Comparison of ENCODE assay signal across 8 cellular contexts in genomic region chr21:33070921-33071877, GRCh38. TPM values are rescaled to one million over a fixed set of nuclear protein-coding genes. Genes with fewer than 3 reads are reported as not detected.
DNase-seq lines count a peak whose midpoint lies in the region; ATAC-seq and TF ChIP-seq lines count a peak whose summit lies in the region.

No MANE protein-coding gene starts in this region.

- H3K36me3 ChIP-seq in lower lobe of right lung (no peaks in the 10 kb centered on the region), upper lobe of right lung (no peaks in the 10 kb centered on the region)

- H3K27ac ChIP-seq in caudate nucleus (ENCODE audit: low read depth, low read length) (peak overlapping the region; percentile 74), lower lobe of right lung (no peak overlapping the region), upper lobe of right lung (no peak overlapping the region)

- peaks cover 25% of the 10 kb centered on the region for H3K4me1 ChIP-seq in lower lobe of right lung
- H3K4me1 ChIP-seq in upper lobe of right lung, result peaks cover 4% of the 10 kb centered on the region

- H3K4me3 ChIP-seq in lower lobe of right lung, result peak overlapping the region; percentile 53
- H3K4me3 ChIP-seq in upper lobe of right lung, result peak overlapping the region; percentile 41

- no peaks in the 10 kb centered on the region for H3K9me3 ChIP-seq in lower lobe of right lung
- no peaks in the 10 kb centered on the region for H3K9me3 ChIP-seq in upper lobe of right lung

- TF ChIP-seq CTCF in lower lobe of right lung (IDR thresholded peaks at IDR 0.05) (no peak), upper lobe of right lung (IDR thresholded peaks at IDR 0.05) (no peak)

- H3K27me3 ChIP-seq in lower lobe of right lung (ENCODE audit: low read depth) (peaks cover 90% of the 10 kb centered on the region), upper lobe of right lung (peaks cover 75% of the 10 kb centered on the region)

- peak; percentile 60 for DNase-seq in ELF-1 (ENCODE audit: low read depth, low spot score)
- peak; percentile 40 for DNase-seq in M059J (ENCODE audit: low read depth)
- DNase-seq in caudate nucleus (lab: John Stamatoyannopoulos, UW), result peak in 11 of 61 donors; percentile 9 to 50 (median 30)
- no peak for DNase-seq in lower lobe of right lung
- no peak for DNase-seq in upper lobe of right lung
- no peak for DNase-seq in NCI-H1092 (lab: John Stamatoyannopoulos, UW)
- no peak for DNase-seq in NCI-H446 (lab: John Stamatoyannopoulos, UW)
- DNase-seq in foreskin melanocyte, result no peak

- peak; percentile 11 to 41 for ATAC-seq in lower lobe of right lung
- peak; percentile 3 for ATAC-seq in upper lobe of right lung

- intact Hi-C loops in lower lobe of right lung (cut with DNase I) (no loop called here), upper lobe of right lung (cut with DNase I) (no loop called here)

RNA-seq across cellular contexts. Expression of gene OLIG1, which starts 1.3 kb away (rescaled TPM):
- total RNA-seq in M059J (2014; rRNA removed; shearing (Covaris generic)), result not detected in 2 replicates
- 0.59 TPM for total RNA-seq in lower lobe of right lung
- 1.6 TPM for total RNA-seq in upper lobe of right lung

RNA-seq across cellular contexts. Expression of gene OLIG2, which starts 45.5 kb away (rescaled TPM):
- total RNA-seq in M059J (2014; rRNA removed; shearing (Covaris generic)), result not detected in 2 replicates
- not detected for total RNA-seq in lower lobe of right lung
- total RNA-seq in upper lobe of right lung, result not detected

Comparison
In these comparisons a context has a peak if more than half of its experiments do, and no peak if none do; other contexts are left out.
1. DNase-seq: peak in ELF-1 (single experiment) and M059J (single experiment); none in lower lobe of right lung (single experiment), upper lobe of right lung (single experiment), NCI-H1092 (single experiment), NCI-H446 (0 of 2) and foreskin melanocyte (single experiment).